8 cellular contexts compared by ENCODE assay signal in genomic region chr2:173884403-173884802, GRCh38.
DNase-seq lines count a peak whose midpoint lies in the region; ATAC-seq, FAIRE-seq and TF ChIP-seq lines count a peak whose summit lies in the region.

No MANE protein-coding gene starts in this region.

- peak; percentile 39 for FAIRE-seq in A204.1 (lab: Jason Lieb, UNC)

- no peak overlapping the region for H3K4me3 ChIP-seq in choroid plexus epithelial cell (ENCODE audit: low read depth, low read length)

- DNase-seq in GM03348 (ENCODE audit: low spot score) (peak; percentile 46), RPMI7951 (ENCODE audit: low read depth) (peak; percentile 64), choroid plexus epithelial cell (ENCODE audit: low read depth) (peak; percentile 56), lung microvascular endothelial cell (ENCODE audit: low read depth in 2 of 2) (peak; percentile 55 to 64)
- no peak for DNase-seq in activated CD4-positive, CD25-positive, alpha-beta regulatory T cell treated with anti-CD3 and anti-CD28 coated beads, Interleukin-2, amount 50 U/mL, for 72 hours

- no peak for ATAC-seq in GM21447 (IDR thresholded peaks at IDR 0.05; ENCODE audit: unreplicated experiment)
- ATAC-seq in GM21786 (IDR thresholded peaks at IDR 0.05; ENCODE audit: unreplicated experiment), result no peak

- TF ChIP-seq CTCF in choroid plexus epithelial cell (conservative IDR thresholded peaks at IDR 0.05; ENCODE audit: low read depth, low read length), result peak; percentile 75
